8 cellular contexts compared by ENCODE assay signal in the genomic region with DNA sequence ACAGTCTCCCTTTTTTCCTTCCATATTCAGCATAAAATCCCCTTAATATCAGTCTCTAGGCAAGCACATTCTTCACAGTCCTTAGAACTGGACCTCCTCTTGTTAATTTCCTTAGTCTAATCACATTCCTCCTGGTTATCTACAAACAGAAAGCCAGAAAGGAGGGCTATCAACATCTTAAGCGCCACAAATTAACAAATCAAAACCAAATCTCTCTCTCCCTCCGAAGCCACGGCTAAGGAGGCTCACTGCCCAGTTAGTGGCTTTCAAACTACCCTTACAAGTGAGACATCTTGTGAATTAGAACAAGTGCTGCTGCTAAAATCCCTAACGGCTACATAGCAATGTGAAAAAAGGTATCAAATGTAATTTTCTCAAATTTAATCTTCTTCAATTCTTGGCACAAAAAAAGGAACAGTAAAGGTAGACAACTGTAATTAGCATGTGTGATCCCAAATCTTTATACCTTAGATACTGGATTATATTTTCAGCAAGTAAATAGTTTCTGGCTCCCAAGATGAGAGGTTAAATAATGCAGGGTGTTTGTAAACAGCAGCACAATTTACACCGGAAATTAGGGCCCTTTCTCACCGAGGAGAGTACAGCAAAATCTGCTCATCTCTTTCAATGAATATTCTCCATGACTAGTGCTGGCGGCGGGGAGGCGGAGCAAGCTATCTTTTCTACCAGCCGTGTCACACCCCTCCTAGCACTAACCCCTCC. TPM values are rescaled to one million over a fixed set of nuclear protein-coding genes. Genes with fewer than 3 reads are reported as not detected.
DNase-seq lines count a peak whose midpoint lies in the region; ATAC-seq and TF ChIP-seq lines count a peak whose summit lies in the region.

No MANE protein-coding gene starts in this region.

- no peaks in the 10 kb centered on the region for H3K9me3 ChIP-seq in CD4-positive, alpha-beta memory T cell (ENCODE audit: control insufficient read depth in 1 of 2, low read length in 2 of 2)
- H3K9me3 ChIP-seq in ovary: no peaks in the 10 kb centered on the region

- H3K4me3 Mint-ChIP-seq in CD4-positive, alpha-beta memory T cell: peak overlapping the region; percentile 90 to 97 (median 93)
- H3K4me3 Mint-ChIP-seq in activated T-cell treated with anti-CD3 and anti-CD28 coated beads, Interleukin-2, amount 50 U/mL, for 4 hours: peak overlapping the region; percentile 97

- CTCF ChIA-PET in CD4-positive, alpha-beta memory T cell (lab: Charles Lee; ENCODE audit: partially characterized antibody): interaction anchor here (1.0 to 1.4 kb wide), 3 partner anchors 8 to 106 kb away, joined by 3 to 5 read pairs (median 3); no protein-coding TSS in a partner anchor

- H3K4me1 ChIP-seq in CD4-positive, alpha-beta memory T cell (ENCODE audit: insufficient read depth, low read length): peaks cover 66% of the 10 kb centered on the region
- H3K4me1 ChIP-seq in ovary (ENCODE audit: insufficient read depth): peaks cover 5% of the 10 kb centered on the region

- intact Hi-C loops in CD4-positive, alpha-beta memory T cell (cut with micrococcal nuclease): loop anchor here (5.0 kb wide), 1 partner anchor 232 kb away; a partner anchor contains a TSS
- intact Hi-C loops in ovary (cut with DNase I): no loop called here

- no peaks in the 10 kb centered on the region for H3K27me3 ChIP-seq in CD4-positive, alpha-beta memory T cell (ENCODE audit: insufficient read depth, low read length)
- no peaks in the 10 kb centered on the region for H3K27me3 ChIP-seq in ovary

- TF ChIP-seq EP300 in ovary (IDR thresholded peaks at IDR 0.05): no peak

- H3K27ac ChIP-seq in CD4-positive, alpha-beta memory T cell (ENCODE audit: low read depth, low read length): peak overlapping the region; percentile 99
- H3K27ac ChIP-seq in ovary: no peak overlapping the region

- POLR2A ChIA-PET in CD4-positive, alpha-beta memory T cell (lab: Charles Lee; ENCODE audit: partially characterized antibody): interaction anchor here (0.9 to 3.4 kb wide), 13 partner anchors 10 to 394 kb away, joined by 3 to 46 read pairs (median 4); a partner anchor contains a TSS

- peak overlapping the region; percentile 68 to 82 for H3K4me3 ChIP-seq in CD4-positive, alpha-beta memory T cell (ENCODE audit: low read length in 2 of 2)
- peak overlapping the region; percentile 48 for H3K4me3 ChIP-seq in ovary

- H3K9me3 Mint-ChIP-seq in CD4-positive, alpha-beta memory T cell: peaks cover 0 to 2% (median 0%) of the 10 kb centered on the region in 8 donors
- no peaks in the 10 kb centered on the region for H3K9me3 Mint-ChIP-seq in activated T-cell treated with anti-CD3 and anti-CD28 coated beads, Interleukin-2, amount 50 U/mL, for 4 hours

- no peak for TF ChIP-seq POLR2A in ovary (IDR thresholded peaks at IDR 0.05)

- peaks cover 11% of the 10 kb centered on the region for H3K36me3 ChIP-seq in CD4-positive, alpha-beta memory T cell (ENCODE audit: insufficient read depth, low read length)
- H3K36me3 ChIP-seq in ovary: no peaks in the 10 kb centered on the region

- H3K27ac Mint-ChIP-seq in CD4-positive, alpha-beta memory T cell: peak overlapping the region; percentile 97 to 100 (median 99)

- 2 to 4% (median 3%) methylated on average over 10 of the region's 10 CpGs for WGBS in ovary, 3 donors

- no peak for TF ChIP-seq CTCF in ovary (IDR thresholded peaks at IDR 0.05)

- no peaks in the 10 kb centered on the region for H3K27me3 Mint-ChIP-seq in CD4-positive, alpha-beta memory T cell
- no peaks in the 10 kb centered on the region for H3K27me3 Mint-ChIP-seq in activated T-cell treated with anti-CD3 and anti-CD28 coated beads, Interleukin-2, amount 50 U/mL, for 4 hours (ENCODE audit: low read depth)

- peak in 4 of 5 donors; percentile 85 to 95 (median 86) for DNase-seq in CD4-positive, alpha-beta memory T cell
- DNase-seq in NCI-H345 treated with DMSO at 0.1 percent for 48 hours (lab: John Stamatoyannopoulos, UW; ENCODE audit: unreplicated experiment) (peak; percentile 25), fibroblast of peridontal ligament (ENCODE audit: extremely low read depth) (peak; percentile 20), ovary (no peak), foreskin melanocyte (no peak), T-helper 9 cell (no peak)
- peak; percentile 75 for DNase-seq in activated T-cell treated with anti-CD3 and anti-CD28 coated beads, Interleukin-2, amount 50 U/mL, for 4 hours

- ATAC-seq in GM21786 (IDR thresholded peaks at IDR 0.05; ENCODE audit: unreplicated experiment): peak; percentile 40
- peak in 1 of 2 donors; percentile 78 for ATAC-seq in activated T-cell treated with anti-CD3 and anti-CD28 coated beads, Interleukin-2, amount 50 U/mL, for 4 hours

- H3K4me1 Mint-ChIP-seq in CD4-positive, alpha-beta memory T cell: peaks cover 52 to 83% (median 66%) of the 10 kb centered on the region in 4 donors
- peaks cover 69% of the 10 kb centered on the region for H3K4me1 Mint-ChIP-seq in activated T-cell treated with anti-CD3 and anti-CD28 coated beads, Interleukin-2, amount 50 U/mL, for 4 hours (ENCODE audit: low read depth)

- H3K36me3 Mint-ChIP-seq in CD4-positive, alpha-beta memory T cell: peaks cover 10 to 38% of the 10 kb centered on the region in 2 donors
- H3K36me3 Mint-ChIP-seq in activated T-cell treated with anti-CD3 and anti-CD28 coated beads, Interleukin-2, amount 50 U/mL, for 4 hours (ENCODE audit: insufficient read depth): peaks cover 34% of the 10 kb centered on the region

RNA-seq across cellular contexts. Expression of a gene that starts 1.4 kb away (rescaled TPM):
- 10 to 100 TPM; 27.7 to 30.9 TPM for total RNA-seq in CD4-positive, alpha-beta memory T cell
- polyA plus RNA-seq in CD4-positive, alpha-beta memory T cell: 10 to 100 TPM in 1 of 2 donors, 1 to 10 TPM in 1; 6.9 to 18.6 TPM
- 10 to 100 TPM; 25.5 to 33.0 (median 28.0) TPM for total RNA-seq in activated T-cell treated with anti-CD3 and anti-CD28 coated beads, Interleukin-2, amount 50 U/mL, for 4 hours
- 10 to 100 TPM in 5 of 7 donors, 1 to 10 TPM in 2; 7.6 to 16.4 (median 14.3) TPM for total RNA-seq in ovary
- 10 to 100 TPM; 11.8 to 16.7 TPM for polyA plus RNA-seq in ovary

RNA-seq across cellular contexts. Expression of a gene that starts 19.6 kb away (rescaled TPM):
- 10 to 100 TPM; 51.6 to 57.6 TPM for total RNA-seq in CD4-positive, alpha-beta memory T cell
- polyA plus RNA-seq in CD4-positive, alpha-beta memory T cell: 10 to 100 TPM; 81.6 to 81.8 TPM
- total RNA-seq in activated T-cell treated with anti-CD3 and anti-CD28 coated beads, Interleukin-2, amount 50 U/mL, for 4 hours: 10 to 100 TPM; 67.3 to 74.8 (median 72.9) TPM
- total RNA-seq in ovary: 100 to 1,000 TPM in 1 of 7 donors, 10 to 100 TPM in 6; 31.0 to 104 (median 44.5) TPM
- 100 to 1,000 TPM in 1 of 2 donors, 10 to 100 TPM in 1; 14.2 to 106 TPM for polyA plus RNA-seq in ovary

Comparison
In these comparisons a context has a peak if more than half of its experiments do, and no peak if none do; other contexts are left out.
1. DNase-seq: peak in CD4-positive, alpha-beta memory T cell (4 of 5), NCI-H345 treated with DMSO at 0.1 percent for 48 hours (single experiment), activated T-cell treated with anti-CD3 and anti-CD28 coated beads, Interleukin-2, amount 50 U/mL, for 4 hours (single experiment) and fibroblast of peridontal ligament (single experiment); none in ovary (0 of 5), foreskin melanocyte (single experiment) and T-helper 9 cell (single experiment).